Comparison of ENCODE assay signal across 33 cellular contexts in genomic region chr10:31213959-31214358, GRCh38.
"Had no signal": no experiment of that assay in that cellular context is flagged by ENCODE, and none has a peak within 500 bp of the region (broad histone marks: within the 10 kb centered on the region; RNA-seq: fewer than 3 reads in every experiment).

No MANE protein-coding gene starts in this region.

- H3K4me1 Mint-ChIP-seq: activated CD4-positive, alpha-beta T cell treated with anti-CD3 and anti-CD28 coated beads for 36 hours; activated CD4-positive, alpha-beta T cell treated with anti-CD3 and anti-CD28 coated beads, Interleukin-2, amount 10 ng/mL, durations not matched to agents 24 days and 14 days; activated CD8-positive, alpha-beta memory T cell treated with anti-CD3 and anti-CD28 coated beads, Interleukin-2, amount 10 ng/mL, durations not matched to agents 7 days and 5 days; activated naive CD4-positive, alpha-beta T cell treated with anti-CD3 and anti-CD28 coated beads, Interleukin-2, amount 50 U/mL, for 24 hours; activated naive CD8-positive, alpha-beta T cell treated with anti-CD3 and anti-CD28 coated beads for 36 hours; activated naive CD8-positive, alpha-beta T cell treated with anti-CD3 and anti-CD28 coated beads, Interleukin-2, amount 50 U/mL, for 24 hours; endodermal cell had no signal

- H3K27ac Mint-ChIP-seq: activated CD4-positive, alpha-beta memory T cell treated with anti-CD3 and anti-CD28 coated beads for 36 hours; activated CD4-positive, alpha-beta T cell treated with anti-CD3 and anti-CD28 coated beads for 36 hours; activated CD4-positive, alpha-beta T cell treated with anti-CD3 and anti-CD28 coated beads, Interleukin-2, amount 10 ng/mL, durations not matched to agents 24 days and 14 days; activated CD8-positive, alpha-beta memory T cell treated with anti-CD3 and anti-CD28 coated beads, Interleukin-2, amount 10 ng/mL, durations not matched to agents 7 days and 5 days; activated CD8-positive, alpha-beta T cell treated with anti-CD3 and anti-CD28 coated beads, Interleukin-2, amount 10 ng/mL, durations not matched to agents 7 days and 5 days; activated naive CD4-positive, alpha-beta T cell treated with anti-CD3 and anti-CD28 coated beads for 36 hours; activated naive CD4-positive, alpha-beta T cell treated with anti-CD3 and anti-CD28 coated beads, Interleukin-2, amount 50 U/mL, for 24 hours; activated naive CD8-positive, alpha-beta T cell treated with anti-CD3 and anti-CD28 coated beads for 36 hours; activated naive CD8-positive, alpha-beta T cell treated with anti-CD3 and anti-CD28 coated beads, Interleukin-2, amount 50 U/mL, for 24 hours; activated T-helper 1 cell treated with anti-CD3 and anti-CD28 coated beads, Interleukin-12 subunit alpha, Interleukin-12 subunit beta, Interleukin-2, Interleukin-4 antibody, amounts not matched to agents 30 ng/mL and 10 ng/mL and 1 ng/mL, durations not matched to agents 14 hours and 24 hours and 36 hours; activated T-helper 2 cell treated with anti-CD3 and anti-CD28 coated beads, Interferon-gamma antibody, Interleukin-2, Interleukin-4, amounts not matched to agents 10 μg/mL and 5 μg/mL and 100 μg/mL, durations not matched to agents 14 hours and 24 hours and 36 hours; brain; endodermal cell had no signal

- H3K36me3 Mint-ChIP-seq: activated CD4-positive, alpha-beta memory T cell treated with anti-CD3 and anti-CD28 coated beads for 36 hours; activated CD8-positive, alpha-beta memory T cell treated with anti-CD3 and anti-CD28 coated beads, Interleukin-2, amount 10 ng/mL, durations not matched to agents 7 days and 5 days; activated naive CD4-positive, alpha-beta T cell treated with anti-CD3 and anti-CD28 coated beads, Interleukin-2, amount 50 U/mL, for 24 hours; activated naive CD8-positive, alpha-beta T cell treated with anti-CD3 and anti-CD28 coated beads for 36 hours; brain had no signal

- ATAC-seq: activated CD4-positive, alpha-beta T cell treated with anti-CD3 and anti-CD28 coated beads for 36 hours; activated CD8-positive, alpha-beta memory T cell treated with anti-CD3 and anti-CD28 coated beads, Interleukin-2, amount 10 ng/mL, durations not matched to agents 7 days and 5 days; activated CD8-positive, alpha-beta T cell treated with anti-CD3 and anti-CD28 coated beads, Interleukin-2, amount 10 ng/mL, durations not matched to agents 7 days and 5 days; activated naive CD8-positive, alpha-beta T cell treated with anti-CD3 and anti-CD28 coated beads, Interleukin-2, amount 50 U/mL, for 24 hours; esophagus mucosa; foreskin keratinocyte; gastrocnemius medialis had no signal

- H3K27me3 Mint-ChIP-seq: activated CD4-positive, alpha-beta memory T cell treated with anti-CD3 and anti-CD28 coated beads for 36 hours; activated CD4-positive, alpha-beta T cell treated with anti-CD3 and anti-CD28 coated beads for 36 hours; activated CD8-positive, alpha-beta memory T cell treated with anti-CD3 and anti-CD28 coated beads, Interleukin-2, amount 10 ng/mL, durations not matched to agents 7 days and 5 days; activated naive CD4-positive, alpha-beta T cell treated with anti-CD3 and anti-CD28 coated beads, Interleukin-2, amount 50 U/mL, for 24 hours; activated naive CD8-positive, alpha-beta T cell treated with anti-CD3 and anti-CD28 coated beads for 36 hours; activated naive CD8-positive, alpha-beta T cell treated with anti-CD3 and anti-CD28 coated beads, Interleukin-2, amount 50 U/mL, for 24 hours; brain had no signal

- H3K4me3 ChIP-seq: adrenal gland, ascending aorta, breast epithelium, cardiac muscle cell, colonic mucosa, dorsolateral prefrontal cortex, gastrocnemius medialis had no signal

- H3K36me3 ChIP-seq: adrenal gland, ascending aorta, breast epithelium, cardiac muscle cell, colonic mucosa, gastrocnemius medialis had no signal

- H3K27ac ChIP-seq: adrenal gland, ascending aorta, breast epithelium, cardiac muscle cell, colonic mucosa, dorsolateral prefrontal cortex, foreskin keratinocyte, gastrocnemius medialis had no signal

- DNase-seq: activated CD4-positive, alpha-beta memory T cell treated with anti-CD3 and anti-CD28 coated beads for 36 hours; activated CD4-positive, alpha-beta T cell treated with anti-CD3 and anti-CD28 coated beads for 36 hours; activated CD4-positive, CD25-positive, alpha-beta regulatory T cell; activated CD4-positive, CD25-positive, alpha-beta regulatory T cell treated with anti-CD3 and anti-CD28 coated beads, Interleukin-2, amount 50 U/mL, for 72 hours; activated CD8-positive, alpha-beta memory T cell treated with anti-CD3 and anti-CD28 coated beads, Interleukin-2, amount 10 ng/mL, durations not matched to agents 7 days and 5 days; activated CD8-positive, alpha-beta memory T cell treated with anti-CD3 and anti-CD28 coated beads, Interleukin-2, amount 50 U/mL, for 4 hours; activated CD8-positive, alpha-beta T cell treated with anti-CD3 and anti-CD28 coated beads, Interleukin-2, amount 10 ng/mL, durations not matched to agents 7 days and 5 days; activated effector memory CD4-positive, alpha-beta T cell treated with anti-CD3 and anti-CD28 coated beads, Interleukin-2, amount 50 U/mL, for 16 hours; activated naive CD4-positive, alpha-beta T cell treated with anti-CD3 and anti-CD28 coated beads for 36 hours; activated naive CD8-positive, alpha-beta T cell treated with anti-CD3 and anti-CD28 coated beads for 36 hours; activated naive CD8-positive, alpha-beta T cell treated with anti-CD3 and anti-CD28 coated beads, Interleukin-2, amount 50 U/mL, for 24 hours; activated T-cell treated with anti-CD3 and anti-CD28 coated beads, Interleukin-2, amount 50 U/mL, for 1 hour; activated T-cell treated with anti-CD3 and anti-CD28 coated beads, Interleukin-2, amount 50 U/mL, for 48 hours; adrenal gland; central memory CD4-positive, alpha-beta T cell; cerebellar nuclear complex; colonic mucosa; dorsolateral prefrontal cortex; effector memory CD4-positive, alpha-beta T cell; endodermal cell; foreskin keratinocyte; gastrocnemius medialis; glutamatergic neuron; T-helper 2 cell had no signal

- H3K27me3 ChIP-seq: adrenal gland, ascending aorta, breast epithelium, cardiac muscle cell, colonic mucosa, dorsolateral prefrontal cortex, foreskin keratinocyte, gastrocnemius medialis had no signal

- H3K4me3 Mint-ChIP-seq: activated CD4-positive, alpha-beta memory T cell treated with anti-CD3 and anti-CD28 coated beads for 36 hours; activated CD4-positive, alpha-beta T cell treated with anti-CD3 and anti-CD28 coated beads for 36 hours; activated CD4-positive, alpha-beta T cell treated with anti-CD3 and anti-CD28 coated beads, Interleukin-2, amount 10 ng/mL, durations not matched to agents 24 days and 14 days; activated CD8-positive, alpha-beta memory T cell treated with anti-CD3 and anti-CD28 coated beads, Interleukin-2, amount 10 ng/mL, durations not matched to agents 7 days and 5 days; activated CD8-positive, alpha-beta T cell treated with anti-CD3 and anti-CD28 coated beads, Interleukin-2, amount 10 ng/mL, durations not matched to agents 7 days and 5 days; activated naive CD4-positive, alpha-beta T cell treated with anti-CD3 and anti-CD28 coated beads for 36 hours; activated naive CD4-positive, alpha-beta T cell treated with anti-CD3 and anti-CD28 coated beads, Interleukin-2, amount 50 U/mL, for 24 hours; activated naive CD8-positive, alpha-beta T cell treated with anti-CD3 and anti-CD28 coated beads for 36 hours; activated naive CD8-positive, alpha-beta T cell treated with anti-CD3 and anti-CD28 coated beads, Interleukin-2, amount 50 U/mL, for 24 hours; activated T-helper 1 cell treated with anti-CD3 and anti-CD28 coated beads, Interleukin-12 subunit alpha, Interleukin-12 subunit beta, Interleukin-2, Interleukin-4 antibody, amounts not matched to agents 30 ng/mL and 10 ng/mL and 1 ng/mL, durations not matched to agents 14 hours and 24 hours and 36 hours; brain; endodermal cell had no signal

- H3K9me3 Mint-ChIP-seq: activated CD4-positive, alpha-beta memory T cell treated with anti-CD3 and anti-CD28 coated beads for 36 hours; activated CD4-positive, alpha-beta T cell treated with anti-CD3 and anti-CD28 coated beads, Interleukin-2, amount 10 ng/mL, durations not matched to agents 24 days and 14 days; activated naive CD4-positive, alpha-beta T cell treated with anti-CD3 and anti-CD28 coated beads for 36 hours; activated naive CD4-positive, alpha-beta T cell treated with anti-CD3 and anti-CD28 coated beads, Interleukin-2, amount 50 U/mL, for 24 hours; activated naive CD8-positive, alpha-beta T cell treated with anti-CD3 and anti-CD28 coated beads for 36 hours; activated naive CD8-positive, alpha-beta T cell treated with anti-CD3 and anti-CD28 coated beads, Interleukin-2, amount 50 U/mL, for 24 hours; activated T-helper 1 cell treated with anti-CD3 and anti-CD28 coated beads, Interleukin-12 subunit alpha, Interleukin-12 subunit beta, Interleukin-2, Interleukin-4 antibody, amounts not matched to agents 30 ng/mL and 10 ng/mL and 1 ng/mL, durations not matched to agents 14 hours and 24 hours and 36 hours; activated T-helper 2 cell treated with anti-CD3 and anti-CD28 coated beads, Interferon-gamma antibody, Interleukin-2, Interleukin-4, amounts not matched to agents 10 μg/mL and 5 μg/mL and 100 μg/mL, durations not matched to agents 14 hours and 24 hours and 36 hours had no signal

- H3K4me1 ChIP-seq: adrenal gland, ascending aorta, breast epithelium, colonic mucosa, foreskin keratinocyte had no signal

- H3K9me3 ChIP-seq: adrenal gland, ascending aorta, breast epithelium, colonic mucosa, gastrocnemius medialis had no signal
